27 cellular contexts compared by ENCODE assay signal in the genomic region with DNA sequence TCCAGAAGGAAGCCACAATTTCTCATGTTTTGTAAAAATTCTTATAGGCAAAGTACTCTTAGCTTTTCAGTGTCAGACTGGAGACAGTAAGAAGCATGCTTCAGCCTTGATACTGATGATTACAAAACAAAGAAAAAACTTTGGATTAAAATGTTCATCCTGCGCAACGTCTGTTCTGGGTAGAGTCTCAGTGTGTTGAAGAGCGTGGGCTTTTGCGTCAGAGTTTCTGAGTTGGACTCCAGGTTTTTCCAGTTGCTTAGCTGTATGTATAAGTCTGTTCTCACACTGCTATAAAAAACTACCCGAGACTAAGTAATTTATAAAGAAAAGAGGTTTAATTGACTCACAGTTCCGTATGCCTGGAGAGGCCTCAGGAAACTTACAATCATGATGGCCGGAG.
"Had no signal": no experiment of that assay in that cellular context is flagged by ENCODE, and none has a peak within 500 bp of the region (broad histone marks: within the 10 kb centered on the region; RNA-seq: fewer than 3 reads in every experiment).

No MANE protein-coding gene starts in this region.

- H3K27me3 Mint-ChIP-seq: naive thymus-derived CD4-positive, alpha-beta T cell; stimulated activated naive B cell treated with anti-CD40 and anti-IgM and Interleukin-4, amounts not matched to agents 10 μg/mL and 1 μg/mL and 100 μg/mL, for 72 hours; stimulated activated naive CD8-positive, alpha-beta T cell treated with anti-CD3 and anti-CD28 coated beads, Interleukin-15, Interleukin-2, amounts not matched to agents 100 ng/mL and 50 ng/mL, for 24 hours had no signal

- H3K4me3 Mint-ChIP-seq: naive thymus-derived CD4-positive, alpha-beta T cell; natural killer cell; nephron; neural crest cell; stimulated activated effector memory CD8-positive, alpha-beta T cell treated with anti-CD3 and anti-CD28 coated beads, Interleukin-12 subunit alpha, Interleukin-12 subunit beta, amount 100 ng/mL, for 72 hours; stimulated activated naive B cell treated with anti-CD40 and anti-IgM and Interleukin-4, amounts not matched to agents 10 μg/mL and 1 μg/mL and 100 μg/mL, for 72 hours; stimulated activated naive CD8-positive, alpha-beta T cell treated with anti-CD3 and anti-CD28 coated beads, Interleukin-15, Interleukin-2, amounts not matched to agents 100 ng/mL and 50 ng/mL, for 24 hours; type B pancreatic cell had no signal

- H3K36me3 Mint-ChIP-seq: natural killer cell; stimulated activated effector memory CD8-positive, alpha-beta T cell treated with anti-CD3 and anti-CD28 coated beads, Interleukin-12 subunit alpha, Interleukin-12 subunit beta, amount 100 ng/mL, for 72 hours; stimulated activated naive B cell treated with anti-CD40 and anti-IgM and Interleukin-4, amounts not matched to agents 10 μg/mL and 1 μg/mL and 100 μg/mL, for 72 hours; type B pancreatic cell had no signal

- H3K27ac Mint-ChIP-seq: naive thymus-derived CD4-positive, alpha-beta T cell; natural killer cell; progenitor cell of endocrine pancreas; stimulated activated effector memory CD8-positive, alpha-beta T cell treated with anti-CD3 and anti-CD28 coated beads, Interleukin-12 subunit alpha, Interleukin-12 subunit beta, amount 100 ng/mL, for 72 hours; stimulated activated naive B cell treated with anti-CD40 and anti-IgM and Interleukin-4, amounts not matched to agents 10 μg/mL and 1 μg/mL and 100 μg/mL, for 72 hours; stimulated activated naive CD8-positive, alpha-beta T cell treated with anti-CD3 and anti-CD28 coated beads, Interleukin-15, Interleukin-2, amounts not matched to agents 100 ng/mL and 50 ng/mL, for 24 hours; type B pancreatic cell had no signal

- H3K4me1 Mint-ChIP-seq: naive thymus-derived CD4-positive, alpha-beta T cell; natural killer cell; neural crest cell; stimulated activated effector memory CD8-positive, alpha-beta T cell treated with anti-CD3 and anti-CD28 coated beads, Interleukin-12 subunit alpha, Interleukin-12 subunit beta, amount 100 ng/mL, for 72 hours; stimulated activated naive B cell treated with anti-CD40 and anti-IgM and Interleukin-4, amounts not matched to agents 10 μg/mL and 1 μg/mL and 100 μg/mL, for 72 hours had no signal

- DNase-seq: naive thymus-derived CD4-positive, alpha-beta T cell; natural killer cell; nucleus accumbens; ovary; psoas muscle; right cardiac atrium; right lobe of liver; sigmoid colon; small intestine; stimulated activated CD4-positive, alpha-beta T cell treated with anti-CD3 and anti-CD28 coated beads, Interleukin-15, amount 100 ng/mL, for 24 hours; stimulated activated CD4-positive, alpha-beta T cell treated with anti-CD3 and anti-CD28 coated beads, Interleukin-2, amount 100 ng/mL, for 24 hours; stimulated activated CD4-positive, alpha-beta T cell treated with anti-CD3 and anti-CD28 coated beads, Interleukin-2, amount 100 ng/mL, for 48 hours; stimulated activated CD4-positive, alpha-beta T cell treated with anti-CD3 and anti-CD28 coated beads, Interleukin-4, amount 100 ng/mL, for 24 hours; stimulated activated naive B cell treated with anti-CD40 and anti-IgM and Interleukin-4, amounts not matched to agents 10 μg/mL and 1 μg/mL and 100 μg/mL, for 72 hours; stimulated activated naive CD4-positive, alpha-beta T cell treated with Interleukin-2 at 50 U/mL for 16 hours; stomach; testis; tibial artery; transverse colon; upper lobe of right lung; uterus had no signal

- H3K9me3 Mint-ChIP-seq: nephron; neural crest cell; stimulated activated naive CD8-positive, alpha-beta T cell treated with anti-CD3 and anti-CD28 coated beads, Interleukin-15, Interleukin-2, amounts not matched to agents 100 ng/mL and 50 ng/mL, for 24 hours had no signal

- ATAC-seq: naive thymus-derived CD4-positive, alpha-beta T cell; natural killer cell; psoas muscle; right cardiac atrium; right lobe of liver; stimulated activated effector memory CD8-positive, alpha-beta T cell treated with anti-CD3 and anti-CD28 coated beads, Interleukin-12 subunit alpha, Interleukin-12 subunit beta, amount 100 ng/mL, for 72 hours; stimulated activated naive B cell treated with anti-CD40 and anti-IgM and Interleukin-4, amounts not matched to agents 10 μg/mL and 1 μg/mL and 100 μg/mL, for 72 hours; upper lobe of right lung had no signal
